Comparison of ENCODE assay signal across 8 cellular contexts in genomic region chr4:10584042-10584441, GRCh38.
DNase-seq lines count a peak whose midpoint lies in the region; ATAC-seq and TF ChIP-seq lines count a peak whose summit lies in the region.

No MANE protein-coding gene starts in this region.

- no peak for TF ChIP-seq CTCF in adrenal gland (IDR thresholded peaks at IDR 0.05)
- no peak for TF ChIP-seq CTCF in Peyer's patch (IDR thresholded peaks at IDR 0.05)

- peak; percentile 63 for DNase-seq in activated CD4-positive, alpha-beta T cell treated with anti-CD3 and anti-CD28 coated beads, Interleukin-2, amount 10 ng/mL, durations not matched to agents 24 days and 14 days
- DNase-seq in activated CD4-positive, alpha-beta T cell treated with anti-CD3 and anti-CD28 coated beads, Interleukin-2, amount 50 U/mL, for 48 hours: no peak
- peak in 5 of 7 donors; percentile 21 to 56 (median 30) for DNase-seq in adrenal gland
- no peak for DNase-seq in left lobe of liver (ENCODE audit: low spot score)
- DNase-seq in mesenteric fat pad (ENCODE audit: low spot score): no peak
- DNase-seq in Peyer's patch: no peak
- no peak for DNase-seq in cerebellum (ENCODE audit: low spot score)

- intact Hi-C loops in activated CD4-positive, alpha-beta T cell treated with anti-CD3 and anti-CD28 coated beads, Interleukin-2, amount 10 ng/mL, durations not matched to agents 24 days and 14 days (cut with micrococcal nuclease): loop anchor here (5.0 kb wide), 3 partner anchors 73 to 888 kb away; no protein-coding TSS in a partner anchor
- intact Hi-C loops in adrenal gland (cut with DNase I): loop anchor here in 1 of 2 donors (5.0 kb wide), 1 partner anchor 843 kb away; the partner anchor contains the start of gene HS3ST1

- no peaks in the 10 kb centered on the region for H3K9me3 ChIP-seq in adrenal gland (replicated peaks in 1 of 3)
- H3K9me3 ChIP-seq in Peyer's patch: no peaks in the 10 kb centered on the region

- H3K36me3 ChIP-seq in adrenal gland (replicated peaks in 1 of 2) (no peaks in the 10 kb centered on the region), Peyer's patch (no peaks in the 10 kb centered on the region)

- H3K4me1 ChIP-seq in adrenal gland (replicated peaks in 1 of 2) (no peaks in the 10 kb centered on the region), Peyer's patch (peaks cover 0 to 12% (median 0%) of the 10 kb centered on the region in 4 donors)

- TF ChIP-seq POLR2A in adrenal gland (IDR thresholded peaks at IDR 0.05) (no peak), Peyer's patch (IDR thresholded peaks at IDR 0.05) (no peak)

- peak overlapping the region in 1 of 4 donors; percentile 4 for H3K4me3 ChIP-seq in adrenal gland
- H3K4me3 ChIP-seq in Peyer's patch: peak overlapping the region in 2 of 4 donors; percentile 17 to 23

- H3K27me3 ChIP-seq in adrenal gland: no peaks in the 10 kb centered on the region
- H3K27me3 ChIP-seq in Peyer's patch: no peaks in the 10 kb centered on the region

- no peaks in the 10 kb centered on the region for H3K9me3 Mint-ChIP-seq in activated CD4-positive, alpha-beta T cell treated with anti-CD3 and anti-CD28 coated beads, Interleukin-2, amount 10 ng/mL, durations not matched to agents 24 days and 14 days

- H3K27me3 Mint-ChIP-seq in activated CD4-positive, alpha-beta T cell treated with anti-CD3 and anti-CD28 coated beads, Interleukin-2, amount 10 ng/mL, durations not matched to agents 24 days and 14 days: no peaks in the 10 kb centered on the region

- ATAC-seq in HG03066 (IDR thresholded peaks at IDR 0.05; ENCODE audit: low read depth, unreplicated experiment): peak; percentile 58
- peak; percentile 90 for ATAC-seq in left lobe of liver

- H3K4me3 Mint-ChIP-seq in activated CD4-positive, alpha-beta T cell treated with anti-CD3 and anti-CD28 coated beads, Interleukin-2, amount 10 ng/mL, durations not matched to agents 24 days and 14 days: peak overlapping the region; percentile 44

- no peaks in the 10 kb centered on the region for H3K36me3 Mint-ChIP-seq in activated CD4-positive, alpha-beta T cell treated with anti-CD3 and anti-CD28 coated beads, Interleukin-2, amount 10 ng/mL, durations not matched to agents 24 days and 14 days (ENCODE audit: low read depth)

- 18 to 34% (median 20%) methylated on average over 2 of the region's 2 CpGs for WGBS in adrenal gland, 4 donors

- H3K27ac ChIP-seq in adrenal gland: no peak overlapping the region
- H3K27ac ChIP-seq in Peyer's patch: peak overlapping the region in 1 of 4 donors; percentile 31

- H3K27ac Mint-ChIP-seq in activated CD4-positive, alpha-beta T cell treated with anti-CD3 and anti-CD28 coated beads, Interleukin-2, amount 10 ng/mL, durations not matched to agents 24 days and 14 days: peak overlapping the region; percentile 18

- H3K4me1 Mint-ChIP-seq in activated CD4-positive, alpha-beta T cell treated with anti-CD3 and anti-CD28 coated beads, Interleukin-2, amount 10 ng/mL, durations not matched to agents 24 days and 14 days: peaks cover 18% of the 10 kb centered on the region

Comparison
In these comparisons a context has a peak if more than half of its experiments do, and no peak if none do; other contexts are left out.
1. DNase-seq: peak in activated CD4-positive, alpha-beta T cell treated with anti-CD3 and anti-CD28 coated beads, Interleukin-2, amount 10 ng/mL, durations not matched to agents 24 days and 14 days (single experiment) and adrenal gland (5 of 7); none in activated CD4-positive, alpha-beta T cell treated with anti-CD3 and anti-CD28 coated beads, Interleukin-2, amount 50 U/mL, for 48 hours (0 of 2), left lobe of liver (single experiment), mesenteric fat pad (single experiment), Peyer's patch (0 of 3) and cerebellum (single experiment).